23 cellular contexts compared by ENCODE assay signal in genomic region chr5:69451941-69452652, GRCh38. TPM values are rescaled to one million over a fixed set of nuclear protein-coding genes. Genes with fewer than 3 reads are reported as not detected.
DNase-seq lines count a peak whose midpoint lies in the region; ATAC-seq, FAIRE-seq and TF ChIP-seq lines count a peak whose summit lies in the region.
"Had no signal": no experiment of that assay in that cellular context is flagged by ENCODE, and none has a peak within 500 bp of the region (broad histone marks: within the 10 kb centered on the region; RNA-seq: fewer than 3 reads in every experiment).

No MANE protein-coding gene starts in this region.

- peaks cover 11% of the 10 kb centered on the region; the same call in 1 of the 2 replicates for H3F3A ChIP-seq in PC-9 (ENCODE audit: insufficient read depth, low read depth)

- H3K9me2 ChIP-seq in PC-9 (ENCODE audit: insufficient read depth), result no peaks in the 10 kb centered on the region

- no peaks in the 10 kb centered on the region for H4K20me1 ChIP-seq in HepG2 (ENCODE audit: insufficient read depth, low read length)
- no peaks in the 10 kb centered on the region for H4K20me1 ChIP-seq in PC-9 (ENCODE audit: insufficient read depth)
- H4K20me1 ChIP-seq: BLaER1 treated with 17β-estradiol and CSF1 and Interleukin-3, amounts not matched to agents 10 nM and 100 nM had no signal

- in situ Hi-C loops in HepG2 (cut with HindIII; ENCODE audit: extremely low pct_ligation_motif_present, low pct_unique_long_range_greater_than_20kb), result no loop called here
- in situ Hi-C loops in transverse colon (cut with MboI; ENCODE audit: low pct_ligation_motif_present in 1 of 4, low pct_unique_long_range_greater_than_20kb in 1 of 4, low sequenced_read_pairs in 3 of 4), result no loop called here

- no peak for TF ChIP-seq RAD21 in HepG2 (CRISPR knock-in tag; IDR thresholded peaks at IDR 0.05)

- FAIRE-seq in HepG2 (lab: Jason Lieb, UNC), result peak; percentile 75
- FAIRE-seq: K562 had no signal

- no peaks in the 10 kb centered on the region for H3K27me3 ChIP-seq in Peyer's patch
- no peaks in the 10 kb centered on the region for H3K27me3 ChIP-seq in HepG2 (ENCODE audit: control insufficient read depth in 1 of 2, insufficient read depth in 2 of 2, low read length in 2 of 2)
- H3K27me3 ChIP-seq in transverse colon, result no peaks in the 10 kb centered on the region
- no peaks in the 10 kb centered on the region for H3K27me3 ChIP-seq in PC-9 (ENCODE audit: insufficient read depth, low read depth)
- H3K27me3 ChIP-seq: BLaER1 treated with 17β-estradiol and CSF1 and Interleukin-3, amounts not matched to agents 10 nM and 100 nM; cardiac muscle cell; esophagus squamous epithelium; vagina had no signal

- H3K9me3 ChIP-seq in Peyer's patch, result no peaks in the 10 kb centered on the region
- no peaks in the 10 kb centered on the region for H3K9me3 ChIP-seq in HepG2 (ENCODE audit: low read length)
- H3K9me3 ChIP-seq in transverse colon, result no peaks in the 10 kb centered on the region
- H3K9me3 ChIP-seq in PC-9 (ENCODE audit: insufficient read depth, low read depth), result 0 out of 2 replicates have a peak, but pooled peaks cover 3% of the 10 kb centered on the region
- H3K9me3 ChIP-seq: esophagus squamous epithelium, vagina had no signal

- H3K79me2 ChIP-seq in HepG2 (ENCODE audit: insufficient read depth, low read length) (no peaks in the 10 kb centered on the region), PC-9 (ENCODE audit: low read depth) (no peaks in the 10 kb centered on the region)
- H3K79me2 ChIP-seq: parathyroid adenoma had no signal

- H3K4me3 ChIP-seq in Peyer's patch (no peak overlapping the region), HepG2 (replicated peaks in 1 of 3; ENCODE audit: insufficient read depth in 1 of 3, low read depth in 2 of 3, low read length in 3 of 3) (peak overlapping the region in 2 of 3 experiments; percentile 37 to 57; a peak in 2 of 6 replicates), transverse colon (peak overlapping the region in 1 of 4 donors; percentile 29), PC-9 (no peak overlapping the region)
- H3K4me3 ChIP-seq: BLaER1 treated with 17β-estradiol and CSF1 and Interleukin-3, amounts not matched to agents 10 nM and 100 nM; cardiac muscle cell; esophagus squamous epithelium; K562; vagina had no signal

- ATAC-seq in HepG2 (peak; percentile 69), GM19467 (IDR thresholded peaks at IDR 0.05; ENCODE audit: unreplicated experiment) (no peak)
- ATAC-seq: K562; naive thymus-derived CD4-positive, alpha-beta T cell had no signal

- intact Hi-C loops in HepG2 (cut with micrococcal nuclease; ENCODE audit: unreplicated experiment) (loop anchor here (2.0 kb wide), 1 partner anchor 37 kb away; the partner anchor contains the start of gene MARVELD2), transverse colon (cut with DNase I; ENCODE audit: low total_unique reads) (no loop called here), PC-9 (cut with micrococcal nuclease; ENCODE audit: unreplicated experiment) (no loop called here)

- H3K36me3 ChIP-seq in Peyer's patch (no peaks in the 10 kb centered on the region), HepG2 (replicated peaks in 1 of 2; ENCODE audit: control insufficient read depth in 1 of 2, insufficient read depth in 2 of 2, low read length in 2 of 2) (no peaks in the 10 kb centered on the region), transverse colon (no peaks in the 10 kb centered on the region), PC-9 (ENCODE audit: low read depth) (no peaks in the 10 kb centered on the region)
- H3K36me3 ChIP-seq: BLaER1 treated with 17β-estradiol and CSF1 and Interleukin-3, amounts not matched to agents 10 nM and 100 nM; cardiac muscle cell; esophagus squamous epithelium; vagina had no signal

- TF ChIP-seq EP300 in HepG2 (IDR thresholded peaks at IDR 0.05; ENCODE audit: low read depth in 2 of 2, low read length in 2 of 2) (peak in 1 of 2 experiments; percentile 93; a peak in 2 of 4 replicates), HepG2 (CRISPR knock-in tag; IDR thresholded peaks at IDR 0.05; ENCODE audit: borderline replicate concordance) (no peak; the same call in 1 of the 2 replicates), transverse colon (IDR thresholded peaks at IDR 0.05; ENCODE audit: low read depth) (no peak)

- H3K4me2 ChIP-seq in HepG2 (ENCODE audit: low read depth, low read length) (peak overlapping the region; percentile 82), PC-9 (no peak overlapping the region; the same call in 1 of the 2 replicates)
- H3K4me2 ChIP-seq: BLaER1 treated with 17β-estradiol and CSF1 and Interleukin-3, amounts not matched to agents 10 nM and 100 nM had no signal

- WGBS in HepG2 (ENCODE audit: low lambda C conversion rate), result under 1% methylated on average over 4 of the region's 4 CpGs
- 18 to 39% methylated on average over 4 of the region's 4 CpGs for WGBS in transverse colon (ENCODE audit: low coverage in 1 of 2), 2 donors

- H3K4me1 ChIP-seq in Peyer's patch (peaks cover 0 to 10% (median 0%) of the 10 kb centered on the region in 4 donors), HepG2 (ENCODE audit: insufficient read depth, low read length) (peaks cover 72% of the 10 kb centered on the region), transverse colon (peaks cover 0 to 25% (median 16%) of the 10 kb centered on the region in 4 donors), PC-9 (replicated peaks; ENCODE audit: insufficient read depth) (peaks cover 13% of the 10 kb centered on the region)
- H3K4me1 ChIP-seq: BLaER1 treated with 17β-estradiol and CSF1 and Interleukin-3, amounts not matched to agents 10 nM and 100 nM; parathyroid adenoma; vagina had no signal

- TF ChIP-seq POLR2A in Peyer's patch (IDR thresholded peaks at IDR 0.05) (no peak), HepG2 (IDR thresholded peaks at IDR 0.05; ENCODE audit: insufficient read depth in 1 of 2, low read depth in 2 of 2, low read length in 2 of 2) (no peak), transverse colon (IDR thresholded peaks at IDR 0.05) (no peak)

- H3K9ac ChIP-seq in HepG2 (ENCODE audit: insufficient read depth, low read depth, low read length), result peak overlapping the region; percentile 55
- H3K9ac ChIP-seq: BLaER1 treated with 17β-estradiol and CSF1 and Interleukin-3, amounts not matched to agents 10 nM and 100 nM; parathyroid adenoma had no signal

- POLR2A ChIA-PET in HepG2 (lab: Yijun Ruan, JAX) (interaction anchor here (0.8 to 3.9 kb wide), 8 partner anchors 8 to 83 kb away, joined by 3 to 31 read pairs (median 4); partner anchors contain the start of genes AK6, MARVELD2, OCLN and RAD17), PC-9 (lab: Charles Lee; ENCODE audit: unreplicated experiment) (no interaction called here)

- CTCF ChIA-PET in HepG2 (lab: Yijun Ruan, JAX; ENCODE audit: low intra/inter-chr PET ratio, low total read pairs), result no interaction called here
- CTCF ChIA-PET in PC-9 (lab: Charles Lee), result no interaction called here

- H2AFZ ChIP-seq in HepG2 (ENCODE audit: low read length) (peak overlapping the region; percentile 6), PC-9 (no peak overlapping the region)
- H2AFZ ChIP-seq: parathyroid adenoma had no signal

- TF ChIP-seq CTCF in Peyer's patch (IDR thresholded peaks at IDR 0.05) (no peak), HepG2 (CRISPR knock-in tag; IDR thresholded peaks at IDR 0.05) (no peak), transverse colon (IDR thresholded peaks at IDR 0.05) (no peak), PC-9 (conservative IDR thresholded peaks at IDR 0.05) (no peak)

- peak overlapping the region in 3 of 4 donors; percentile 62 to 87 (median 84) for H3K27ac ChIP-seq in Peyer's patch
- H3K27ac ChIP-seq in HepG2 (ENCODE audit: extremely low read length, insufficient read depth, low read length), result peak overlapping the region; percentile 91
- peak overlapping the region; percentile 87 to 93 (median 90) for H3K27ac ChIP-seq in transverse colon
- H3K27ac ChIP-seq in PC-9, result no peak overlapping the region
- H3K27ac ChIP-seq: BLaER1 treated with 17β-estradiol and CSF1 and Interleukin-3, amounts not matched to agents 10 nM and 100 nM; cardiac muscle cell; esophagus squamous epithelium; HL-60; parathyroid adenoma; RWPE1; vagina had no signal

- BruUV-seq in HepG2 (replicated peaks; lab: Mats Ljungman, UMichigan), result no TSS peak
- no TSS peak for BruUV-seq in PC-9 (replicated peaks; lab: Mats Ljungman, UMichigan)

- DNase-seq in HT-29 (ENCODE audit: low spot score) (peak; percentile 67), Peyer's patch (no peak), HepG2 (ENCODE audit: low spot score) (peak; percentile 84), transverse colon (no peak), Ammon's horn (ENCODE audit: low spot score) (no peak), PC-9 (no peak)
- DNase-seq: activated CD4-positive, alpha-beta T cell treated with anti-CD3 and anti-CD28 coated beads, Interleukin-2, amount 10 ng/mL, durations not matched to agents 24 days and 14 days; activated gamma-delta T cell; DMS79 treated with DMSO at 0.1 percent for 48 hours; esophagus squamous epithelium; GOT3; naive thymus-derived CD4-positive, alpha-beta T cell; NCI-H1048; stimulated activated CD4-positive, alpha-beta T cell treated with anti-CD3 and anti-CD28 coated beads, Interleukin-2, amount 100 ng/mL, for 48 hours; SW 1271 had no signal

RNA-seq across cellular contexts. Expression of gene MARVELD2, which starts 37.2 kb away (rescaled TPM):
- 21.8 and 26.7 TPM in 2 replicates for total RNA-seq in HT-29 (2014; rRNA removed; shearing (Covaris generic))
- total RNA-seq in Peyer's patch (10 to 100 TPM in 3 of 4 donors, 1 to 10 TPM in 1; 9.1 to 67.3 (median 46.3) TPM), HepG2 (2016; rRNA removed; fragmentation: Illumina TruSeq; extraction: Trizol) (13.0 and 15.4 TPM in 2 replicates), transverse colon (10 to 100 TPM; 14.7 to 48.7 (median 30.7) TPM), PC-9 (2021) (16.2 and 21.0 TPM in 2 replicates)
- total RNA-seq in HepG2 (2016; cell fraction: cytosol; rRNA removed; fragmentation: Illumina TruSeq; extraction: Trizol; ENCODE audit: low read depth), result 7.1 and 7.3 TPM in 2 replicates
- total RNA-seq in HepG2 (2016; cell fraction: insoluble cytoplasmic fraction; rRNA removed; fragmentation: Illumina TruSeq; extraction: Trizol), result 12.0 and 14.4 TPM in 2 replicates
- 8.1 and 9.4 TPM in 2 replicates for total RNA-seq in HepG2 (2016; cell fraction: membrane; rRNA removed; fragmentation: Illumina TruSeq; extraction: Trizol)
- 14.4 and 14.8 TPM in 2 replicates for total RNA-seq in HepG2 (2016; cell fraction: nucleus; rRNA removed; fragmentation: Illumina TruSeq; extraction: Trizol)
- 10.7 and 11.1 TPM in 2 replicates for polyA plus RNA-seq in HepG2 (2011; rRNA removed)
- polyA plus RNA-seq in HepG2 (2011; cell fraction: cytosol; rRNA removed), result 8.3 and 11.7 TPM in 2 replicates
- 3.0 and 4.0 TPM in 2 replicates for polyA plus RNA-seq in HepG2 (2011; cell fraction: nucleus; rRNA removed)
- 6.6 and 7.6 TPM in 2 replicates for polyA plus RNA-seq in HepG2 (2012)
- polyA plus RNA-seq in HepG2 (2016; cell fraction: cytosol; fragmentation: Illumina TruSeq; extraction: Trizol; ENCODE audit: low read depth), result 1.1 TPM in 2 replicates
- 7.6 and 8.3 TPM in 2 replicates for polyA plus RNA-seq in HepG2 (2016; cell fraction: insoluble cytoplasmic fraction; fragmentation: Illumina TruSeq; extraction: Trizol; ENCODE audit: low read depth)
- polyA plus RNA-seq in HepG2 (2016; cell fraction: membrane; fragmentation: Illumina TruSeq; extraction: Trizol; ENCODE audit: low read depth), result 2.7 and 3.0 TPM in 2 replicates
- 11.7 and 12.6 TPM in 2 replicates for polyA plus RNA-seq in HepG2 (2016; cell fraction: nucleus; fragmentation: Illumina TruSeq; extraction: Trizol; ENCODE audit: insufficient read depth, low read depth)
- polyA minus RNA-seq in HepG2 (2011; rRNA and poly(A)+ RNA removed; ENCODE audit: low replicate concordance), result 20.4 and 23.3 TPM in 2 replicates
- 15.7 and 20.1 TPM in 2 replicates for polyA minus RNA-seq in HepG2 (2011; cell fraction: cytosol; rRNA and poly(A)+ RNA removed)
- 12.5 and 18.4 TPM in 2 replicates for polyA minus RNA-seq in HepG2 (2011; cell fraction: nucleus; rRNA and poly(A)+ RNA removed)

RNA-seq across cellular contexts. Expression of gene OCLN, which starts 40.5 kb away (rescaled TPM):
- total RNA-seq in HT-29 (2014; rRNA removed; shearing (Covaris generic)), result 25.6 and 43.6 TPM in 2 replicates
- total RNA-seq in Peyer's patch (100 to 1,000 TPM in 1 of 4 donors, 10 to 100 TPM in 3; 64.7 to 103 (median 76.7) TPM), HepG2 (2016; rRNA removed; fragmentation: Illumina TruSeq; extraction: Trizol) (28.4 and 34.8 TPM in 2 replicates), transverse colon (100 to 1,000 TPM in 1 of 4 donors, 10 to 100 TPM in 3; 74.9 to 112 (median 92.4) TPM), PC-9 (2021) (66.5 and 77.4 TPM in 2 replicates)
- total RNA-seq in HepG2 (2016; cell fraction: cytosol; rRNA removed; fragmentation: Illumina TruSeq; extraction: Trizol; ENCODE audit: low read depth), result 5.7 and 5.8 TPM in 2 replicates
- total RNA-seq in HepG2 (2016; cell fraction: insoluble cytoplasmic fraction; rRNA removed; fragmentation: Illumina TruSeq; extraction: Trizol), result 28.2 and 35.4 TPM in 2 replicates
- total RNA-seq in HepG2 (2016; cell fraction: membrane; rRNA removed; fragmentation: Illumina TruSeq; extraction: Trizol), result 10.6 and 11.6 TPM in 2 replicates
- 43.9 and 47.4 TPM in 2 replicates for total RNA-seq in HepG2 (2016; cell fraction: nucleus; rRNA removed; fragmentation: Illumina TruSeq; extraction: Trizol)
- polyA plus RNA-seq in HepG2 (2011; rRNA removed), result 24.1 and 26.2 TPM in 2 replicates
- polyA plus RNA-seq in HepG2 (2011; cell fraction: cytosol; rRNA removed), result 15.0 and 25.5 TPM in 2 replicates
- polyA plus RNA-seq in HepG2 (2011; cell fraction: nucleus; rRNA removed), result 10.5 and 13.3 TPM in 2 replicates
- 22.7 and 27.5 TPM in 2 replicates for polyA plus RNA-seq in HepG2 (2012)
- 1.5 and 1.9 TPM in 2 replicates for polyA plus RNA-seq in HepG2 (2016; cell fraction: cytosol; fragmentation: Illumina TruSeq; extraction: Trizol; ENCODE audit: low read depth)
- 14.0 and 16.6 TPM in 2 replicates for polyA plus RNA-seq in HepG2 (2016; cell fraction: insoluble cytoplasmic fraction; fragmentation: Illumina TruSeq; extraction: Trizol; ENCODE audit: low read depth)
- 2.9 TPM in 2 replicates for polyA plus RNA-seq in HepG2 (2016; cell fraction: membrane; fragmentation: Illumina TruSeq; extraction: Trizol; ENCODE audit: low read depth)
- 32.0 and 39.4 TPM in 2 replicates for polyA plus RNA-seq in HepG2 (2016; cell fraction: nucleus; fragmentation: Illumina TruSeq; extraction: Trizol; ENCODE audit: insufficient read depth, low read depth)
- 1.1 and 68.4 TPM in 2 replicates for polyA minus RNA-seq in HepG2 (2011; rRNA and poly(A)+ RNA removed; ENCODE audit: low replicate concordance)
- polyA minus RNA-seq in HepG2 (2011; cell fraction: cytosol; rRNA and poly(A)+ RNA removed), result 54.6 and 70.8 TPM in 2 replicates
- 58.3 and 68.8 TPM in 2 replicates for polyA minus RNA-seq in HepG2 (2011; cell fraction: nucleus; rRNA and poly(A)+ RNA removed)

Comparison
In these comparisons a context has a peak if more than half of its experiments do, and no peak if none do; other contexts are left out.
1. DNase-seq: peak in HT-29 (single experiment) and HepG2 (single experiment); none in Peyer's patch (0 of 3), transverse colon (single experiment), Ammon's horn (single experiment) and PC-9 (0 of 2).
2. H3K4me3 ChIP-seq: peak in HepG2 (2 of 3); none in Peyer's patch (0 of 4) and PC-9 (single experiment).